Comparison of ENCODE assay signal across 8 cellular contexts in the genomic region with DNA sequence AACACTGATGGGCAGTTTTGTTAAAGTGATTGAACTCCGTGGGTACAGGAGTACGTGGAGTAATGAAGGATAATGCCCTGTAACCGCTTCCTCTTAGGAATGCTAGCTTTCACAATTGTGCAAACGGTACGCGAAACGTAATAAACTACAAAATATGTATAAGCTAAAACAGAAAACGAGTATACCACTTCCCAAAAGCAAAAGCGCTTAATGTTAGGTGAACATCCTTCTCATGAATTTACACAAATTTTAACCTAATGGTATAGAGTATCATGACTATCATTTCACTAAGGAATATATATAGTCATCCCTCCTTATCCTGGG. TPM values are rescaled to one million over a fixed set of nuclear protein-coding genes. Genes with fewer than 3 reads are reported as not detected.
DNase-seq lines count a peak whose midpoint lies in the region; TF ChIP-seq lines count a peak whose summit lies in the region.

No MANE protein-coding gene starts in this region.

- TF ChIP-seq POLR2A in thyroid gland (IDR thresholded peaks at IDR 0.05) = no peak

- intact Hi-C loops in activated T-helper 1 cell treated with anti-CD3 and anti-CD28 coated beads, Interleukin-12 subunit alpha, Interleukin-12 subunit beta, Interleukin-2, Interleukin-4 antibody, amounts not matched to agents 30 ng/mL and 10 ng/mL and 1 ng/mL, durations not matched to agents 14 hours and 24 hours and 36 hours (cut with micrococcal nuclease) = loop anchor here (1.0 to 5.0 kb wide), 6 partner anchors 33 to 425 kb away; a partner anchor contains a TSS
- intact Hi-C loops in thyroid gland (cut with DNase I) = loop anchor here (10.0 kb wide), 1 partner anchor 118 kb away; a partner anchor contains a TSS
- intact Hi-C loops in head of caudate nucleus (cut with DNase I) = loop anchor here (1.0 to 5.0 kb wide), 3 partner anchors 33 to 120 kb away; a partner anchor contains a TSS

- peak overlapping the region; percentile 96 for H3K27ac Mint-ChIP-seq in activated T-cell treated with anti-CD3 and anti-CD28 coated beads, Interleukin-2, amount 50 U/mL, for 24 hours
- peak overlapping the region; percentile 95 for H3K27ac Mint-ChIP-seq in activated T-helper 1 cell treated with anti-CD3 and anti-CD28 coated beads, Interleukin-12 subunit alpha, Interleukin-12 subunit beta, Interleukin-2, Interleukin-4 antibody, amounts not matched to agents 30 ng/mL and 10 ng/mL and 1 ng/mL, durations not matched to agents 14 hours and 24 hours and 36 hours

- H3K4me1 Mint-ChIP-seq in activated T-cell treated with anti-CD3 and anti-CD28 coated beads, Interleukin-2, amount 50 U/mL, for 24 hours (ENCODE audit: low read depth) = peaks cover 23% of the 10 kb centered on the region
- peaks cover 31% of the 10 kb centered on the region for H3K4me1 Mint-ChIP-seq in activated T-helper 1 cell treated with anti-CD3 and anti-CD28 coated beads, Interleukin-12 subunit alpha, Interleukin-12 subunit beta, Interleukin-2, Interleukin-4 antibody, amounts not matched to agents 30 ng/mL and 10 ng/mL and 1 ng/mL, durations not matched to agents 14 hours and 24 hours and 36 hours (ENCODE audit: low read depth)

- peak overlapping the region; percentile 92 for H3K4me3 Mint-ChIP-seq in activated T-cell treated with anti-CD3 and anti-CD28 coated beads, Interleukin-2, amount 50 U/mL, for 24 hours
- peak overlapping the region; percentile 91 for H3K4me3 Mint-ChIP-seq in activated T-helper 1 cell treated with anti-CD3 and anti-CD28 coated beads, Interleukin-12 subunit alpha, Interleukin-12 subunit beta, Interleukin-2, Interleukin-4 antibody, amounts not matched to agents 30 ng/mL and 10 ng/mL and 1 ng/mL, durations not matched to agents 14 hours and 24 hours and 36 hours

- no peaks in the 10 kb centered on the region for H3K36me3 ChIP-seq in thyroid gland

- H3K27ac ChIP-seq in layer of hippocampus (ENCODE audit: low read depth, low read length) (peak overlapping the region; percentile 72), thyroid gland (peak overlapping the region in 2 of 3 donors; percentile 97)

- no peaks in the 10 kb centered on the region for H3K9me3 ChIP-seq in thyroid gland

- peaks cover 6 to 7% of the 10 kb centered on the region in 2 donors for H3K4me1 ChIP-seq in thyroid gland

- DNase-seq in activated T-cell treated with anti-CD3 and anti-CD28 coated beads, Interleukin-2, amount 50 U/mL, for 24 hours = no peak
- no peak for DNase-seq in activated T-cell treated with anti-CD3 and anti-CD28 coated beads, Interleukin-2, amount 50 U/mL, for 1 hour
- DNase-seq in activated T-helper 1 cell treated with anti-CD3 and anti-CD28 coated beads, Interleukin-12 subunit alpha, Interleukin-12 subunit beta, Interleukin-2, Interleukin-4 antibody, amounts not matched to agents 30 ng/mL and 10 ng/mL and 1 ng/mL, durations not matched to agents 14 hours and 24 hours and 36 hours (ENCODE audit: low spot score) = no peak
- DNase-seq in thyroid gland (no peak), UCSD-AML1 (lab: John Stamatoyannopoulos, UW; ENCODE audit: unreplicated experiment) (no peak), head of caudate nucleus (no peak), amniotic stem cell (lab: John Stamatoyannopoulos, UW) (no peak)

- H3K9me3 Mint-ChIP-seq in activated T-cell treated with anti-CD3 and anti-CD28 coated beads, Interleukin-2, amount 50 U/mL, for 24 hours = no peaks in the 10 kb centered on the region
- no peaks in the 10 kb centered on the region for H3K9me3 Mint-ChIP-seq in activated T-helper 1 cell treated with anti-CD3 and anti-CD28 coated beads, Interleukin-12 subunit alpha, Interleukin-12 subunit beta, Interleukin-2, Interleukin-4 antibody, amounts not matched to agents 30 ng/mL and 10 ng/mL and 1 ng/mL, durations not matched to agents 14 hours and 24 hours and 36 hours

- no peaks in the 10 kb centered on the region for H3K27me3 Mint-ChIP-seq in activated T-cell treated with anti-CD3 and anti-CD28 coated beads, Interleukin-2, amount 50 U/mL, for 24 hours
- H3K27me3 Mint-ChIP-seq in activated T-helper 1 cell treated with anti-CD3 and anti-CD28 coated beads, Interleukin-12 subunit alpha, Interleukin-12 subunit beta, Interleukin-2, Interleukin-4 antibody, amounts not matched to agents 30 ng/mL and 10 ng/mL and 1 ng/mL, durations not matched to agents 14 hours and 24 hours and 36 hours (ENCODE audit: insufficient read depth) = no peaks in the 10 kb centered on the region

- no peaks in the 10 kb centered on the region for H3K27me3 ChIP-seq in layer of hippocampus (ENCODE audit: control insufficient read depth, insufficient read depth, low read length)
- H3K27me3 ChIP-seq in thyroid gland = no peaks in the 10 kb centered on the region

- peak overlapping the region in 2 of 3 donors; percentile 4 to 78 for H3K4me3 ChIP-seq in thyroid gland (replicated peaks in 1 of 3)

- peak in 1 of 6 experiments; percentile 27 for TF ChIP-seq CTCF in thyroid gland (IDR thresholded peaks at IDR 0.05)

- peaks cover 22% of the 10 kb centered on the region for H3K36me3 Mint-ChIP-seq in activated T-cell treated with anti-CD3 and anti-CD28 coated beads, Interleukin-2, amount 50 U/mL, for 24 hours (ENCODE audit: low read depth)
- H3K36me3 Mint-ChIP-seq in activated T-helper 1 cell treated with anti-CD3 and anti-CD28 coated beads, Interleukin-12 subunit alpha, Interleukin-12 subunit beta, Interleukin-2, Interleukin-4 antibody, amounts not matched to agents 30 ng/mL and 10 ng/mL and 1 ng/mL, durations not matched to agents 14 hours and 24 hours and 36 hours (ENCODE audit: low read depth) = peaks cover 6% of the 10 kb centered on the region

- WGBS in thyroid gland, 2 donors = 24 to 26% methylated on average over 9 of the region's 9 CpGs

RNA-seq across cellular contexts. Expression of a gene that starts 0.4 kb away (rescaled TPM):
- 6.4 and 8.1 TPM in 2 replicates for total RNA-seq in activated T-helper 1 cell treated with anti-CD3 and anti-CD28 coated beads, Interleukin-12 subunit alpha, Interleukin-12 subunit beta, Interleukin-2, Interleukin-4 antibody, amounts not matched to agents 30 ng/mL and 10 ng/mL and 1 ng/mL, durations not matched to agents 14 hours and 24 hours and 36 hours
- 10 to 100 TPM in 3 of 4 donors, 1 to 10 TPM in 1; 8.4 to 17.1 (median 12.0) TPM for total RNA-seq in thyroid gland

RNA-seq across cellular contexts. Expression of a gene that starts 33.6 kb away (rescaled TPM):
- total RNA-seq in activated T-helper 1 cell treated with anti-CD3 and anti-CD28 coated beads, Interleukin-12 subunit alpha, Interleukin-12 subunit beta, Interleukin-2, Interleukin-4 antibody, amounts not matched to agents 30 ng/mL and 10 ng/mL and 1 ng/mL, durations not matched to agents 14 hours and 24 hours and 36 hours = 15.5 and 17.2 TPM in 2 replicates
- 10 to 100 TPM; 34.3 to 71.3 (median 46.3) TPM for total RNA-seq in thyroid gland
